In genomic region chr16:77434365-77435239, GRCh38 we compare ENCODE assay signal across 11 cellular contexts. TPM values are rescaled to one million over a fixed set of nuclear protein-coding genes. Genes with fewer than 3 reads are reported as not detected.
DNase-seq lines count a peak whose midpoint lies in the region; ATAC-seq and TF ChIP-seq lines count a peak whose summit lies in the region.
"Had no signal": no experiment of that assay in that cellular context is flagged by ENCODE, and none has a peak within 500 bp of the region (broad histone marks: within the 10 kb centered on the region; RNA-seq: fewer than 3 reads in every experiment).

ADAMTS18 (minus strand) TSS chr16:77435034; CDS start chr16:77434695, 339 bp downstream.

- H3K9me3 ChIP-seq in IMR-90 (ENCODE audit: control insufficient read depth, insufficient read depth, low read length) (no peaks in the 10 kb centered on the region), neural cell (ENCODE audit: low read length) (no peaks in the 10 kb centered on the region), OCI-LY7 (ENCODE audit: low read length) (no peaks in the 10 kb centered on the region), adrenal gland (replicated peaks in 1 of 3) (no peaks in the 10 kb centered on the region)
- H3K9me3 ChIP-seq in CD8-positive, alpha-beta memory T cell (ENCODE audit: low read length), result no peaks in the 10 kb centered on the region

- no peak within 1 kb of the TSS for H2BK20ac ChIP-seq in IMR-90 (ENCODE audit: low read depth, low read length)

- H3K79me1 ChIP-seq in IMR-90 (ENCODE audit: low read depth in 1 of 2, low read length in 2 of 2), result no peaks in the 10 kb centered on the region

- no peak within 1 kb of the TSS for H3K56ac ChIP-seq in IMR-90 (ENCODE audit: extremely low read depth, insufficient read depth, low read length)

- H4K20me1 ChIP-seq in IMR-90 (ENCODE audit: insufficient read depth, low read length) (no peaks in the 10 kb centered on the region), neural cell (ENCODE audit: insufficient read depth) (no peaks in the 10 kb centered on the region), OCI-LY7 (ENCODE audit: insufficient read depth, low read length) (no peaks in the 10 kb centered on the region)

- no peak within 1 kb of the TSS for H2BK5ac ChIP-seq in IMR-90 (ENCODE audit: low read depth, low read length, poor library complexity, severe bottlenecking)

- no peak within 1 kb of the TSS for H2AK9ac ChIP-seq in IMR-90 (replicated peaks; ENCODE audit: low read depth, low read length, poor library complexity)

- H2BK15ac ChIP-seq in IMR-90 (ENCODE audit: low read depth, low read length), result no peak within 1 kb of the TSS

- no peak within 1 kb of the TSS for H4K8ac ChIP-seq in IMR-90 (ENCODE audit: low read depth in 2 of 2, low read length in 2 of 2)

- H3K27ac Mint-ChIP-seq in CD8-positive, alpha-beta memory T cell, result no peak within 1 kb of the TSS
- H3K27ac Mint-ChIP-seq: T-helper 17 cell had no signal

- intact Hi-C loops in IMR-90 (cut with micrococcal nuclease) (loop anchor here (5.0 kb wide), 1 partner anchor 197 kb away; no protein-coding TSS in a partner anchor), OCI-LY7 (cut with micrococcal nuclease; ENCODE audit: unreplicated experiment) (loop anchor here (10.0 kb wide), 1 partner anchor 200 kb away; no protein-coding TSS in a partner anchor), adrenal gland (cut with DNase I) (no loop called here)

- H3K9me2 ChIP-seq in neural cell (ENCODE audit: insufficient read depth, low read length), result no peaks in the 10 kb centered on the region
- no peaks in the 10 kb centered on the region for H3K9me2 ChIP-seq in OCI-LY7 (ENCODE audit: insufficient read depth, low read length)

- no peak within 1 kb of the TSS for H3K14ac ChIP-seq in IMR-90 (replicated peaks; ENCODE audit: low read depth, low read length)

- no peaks in the 10 kb centered on the region for H3K4me1 ChIP-seq in IMR-90 (ENCODE audit: control insufficient read depth, insufficient read depth, low read length)
- no peaks in the 10 kb centered on the region for H3K4me1 ChIP-seq in OCI-LY7 (ENCODE audit: insufficient read depth, low read length, poor library complexity, severe bottlenecking)
- H3K4me1 ChIP-seq in adrenal gland (replicated peaks in 1 of 2), result no peaks in the 10 kb centered on the region
- no peaks in the 10 kb centered on the region for H3K4me1 ChIP-seq in CD8-positive, alpha-beta memory T cell (ENCODE audit: insufficient read depth, low read length)

- peaks cover 12% of the 10 kb centered on the region for H3K27me3 ChIP-seq in IMR-90 (ENCODE audit: control insufficient read depth, insufficient read depth, low read length)
- H3K27me3 ChIP-seq in neural cell (ENCODE audit: insufficient read depth, low read depth, low read length), result peaks cover 63% of the 10 kb centered on the region
- peaks cover 22% of the 10 kb centered on the region for H3K27me3 ChIP-seq in adrenal gland
- H3K27me3 ChIP-seq in CD8-positive, alpha-beta memory T cell (ENCODE audit: insufficient read depth, low read length, poor library complexity, severe bottlenecking), result no peaks in the 10 kb centered on the region

- TF ChIP-seq EP300 in neural cell (conservative IDR thresholded peaks at IDR 0.05; ENCODE audit: poor library complexity, severe bottlenecking), result peak; percentile 35

- WGBS in IMR-90 (ENCODE audit: extremely low coverage in 2 of 2, insufficient read length in 1 of 2), 2 experiments, result 2% methylated on average over 36 of the region's 102 CpGs; no CpG with 5 or more reads in 1 of the 2 experiments
- WGBS in adrenal gland, 4 donors, result 1 to 14% (median 1%) methylated on average over 1 to 100 of the region's 102 CpGs; no CpG with 5 or more reads in 1 of the 4 donors

- no peak within 1 kb of the TSS for H4K91ac ChIP-seq in IMR-90 (ENCODE audit: insufficient read depth, low read depth, low read length)

- DNase-seq in DMS79 treated with DMSO at 0.1 percent for 48 hours (lab: John Stamatoyannopoulos, UW) (peak; percentile 44), IMR-90 (no peak), ecto neural progenitor cell (ENCODE audit: low spot score) (peak; percentile 71), OCI-LY7 (ENCODE audit: low spot score) (no peak), adrenal gland (no peak)
- no peak for DNase-seq in CD8-positive, alpha-beta memory T cell
- DNase-seq: NCI-H226, T-helper 17 cell had no signal

- CTCF ChIA-PET in IMR-90 (lab: Yijun Ruan, JAX) (no interaction called here), OCI-LY7 (lab: Charles Lee; ENCODE audit: unreplicated experiment) (no interaction called here)
- CTCF ChIA-PET in CD8-positive, alpha-beta memory T cell (lab: Charles Lee), result no interaction called here

- H2AFZ ChIP-seq in IMR-90 (replicated peaks; ENCODE audit: low read length, poor library complexity), result peak within 1 kb of the TSS; percentile 21
- H2AFZ ChIP-seq in neural cell (ENCODE audit: low read depth, low read length), result no peak within 1 kb of the TSS
- no peak within 1 kb of the TSS for H2AFZ ChIP-seq in OCI-LY7 (ENCODE audit: low read length)

- TF ChIP-seq RAD21 in IMR-90 (IDR thresholded peaks at IDR 0.05; ENCODE audit: low read length), result no peak
- peak; percentile 64 for TF ChIP-seq RAD21 in neural cell (conservative IDR thresholded peaks at IDR 0.05)

- TF ChIP-seq CTCF in IMR-90 (conservative IDR thresholded peaks at IDR 0.05; ENCODE audit: low read depth, low read length), result no peak
- TF ChIP-seq CTCF in neural cell (IDR thresholded peaks at IDR 0.05; ENCODE audit: poor library complexity, severe bottlenecking), result peak; percentile 69
- TF ChIP-seq CTCF in OCI-LY7 (conservative IDR thresholded peaks at IDR 0.05; ENCODE audit: low read length), result no peak
- TF ChIP-seq CTCF in adrenal gland (IDR thresholded peaks at IDR 0.05), result no peak

- H3F3A ChIP-seq in neural cell (ENCODE audit: insufficient read depth, low read length, poor library complexity, severe bottlenecking), result no peaks in the 10 kb centered on the region

- H3K36me3 ChIP-seq in IMR-90 (ENCODE audit: control insufficient read depth, insufficient read depth, low read length) (no peaks in the 10 kb centered on the region), neural cell (ENCODE audit: insufficient read depth, low read length) (no peaks in the 10 kb centered on the region), OCI-LY7 (ENCODE audit: insufficient read depth, low read length) (no peaks in the 10 kb centered on the region), adrenal gland (replicated peaks in 1 of 2) (no peaks in the 10 kb centered on the region)
- H3K36me3 ChIP-seq in CD8-positive, alpha-beta memory T cell (ENCODE audit: insufficient read depth, low read length), result no peaks in the 10 kb centered on the region

- BruUV-seq in IMR-90 (replicated peaks; lab: Mats Ljungman, UMichigan) (no TSS peak), OCI-LY7 (replicated peaks; lab: Mats Ljungman, UMichigan) (no TSS peak)

- H3K4me1 Mint-ChIP-seq in CD8-positive, alpha-beta memory T cell, result no peaks in the 10 kb centered on the region
- H3K4me1 Mint-ChIP-seq: central memory CD8-positive, alpha-beta T cell; T-helper 17 cell had no signal

- H3K9me1 ChIP-seq in IMR-90 (ENCODE audit: insufficient read depth, low read length), result no peaks in the 10 kb centered on the region

- TF ChIP-seq POLR2A in IMR-90 (IDR thresholded peaks at IDR 0.05; ENCODE audit: low read depth, low read length) (no peak), adrenal gland (IDR thresholded peaks at IDR 0.05) (no peak)

- POLR2A ChIA-PET in IMR-90 (lab: Charles Lee; ENCODE audit: unreplicated experiment), result no interaction called here
- POLR2A ChIA-PET in OCI-LY7 (lab: Charles Lee), result interaction anchor here (1.6 kb wide), 1 partner anchor 11 kb away, joined by 4 read pairs; no protein-coding TSS in a partner anchor
- POLR2A ChIA-PET in CD8-positive, alpha-beta memory T cell (lab: Charles Lee), result no interaction called here

- no peak within 1 kb of the TSS for H2BK120ac ChIP-seq in IMR-90 (ENCODE audit: low read depth, low read length)

- no peak within 1 kb of the TSS for H3K27ac ChIP-seq in IMR-90 (ENCODE audit: insufficient read depth, low read length)
- no peak within 1 kb of the TSS for H3K27ac ChIP-seq in neural cell (ENCODE audit: low read length)
- no peak within 1 kb of the TSS for H3K27ac ChIP-seq in OCI-LY7 (ENCODE audit: low read depth, low read length, poor library complexity, severe bottlenecking)
- H3K27ac ChIP-seq in adrenal gland, result no peak within 1 kb of the TSS
- no peak within 1 kb of the TSS for H3K27ac ChIP-seq in CD8-positive, alpha-beta memory T cell (ENCODE audit: low read depth, low read length)

- H3K4me3 ChIP-seq in IMR-90 (ENCODE audit: insufficient read depth, low read depth, low read length) (no peak within 1 kb of the TSS), neural cell (ENCODE audit: low read length) (peak within 1 kb of the TSS; percentile 75), OCI-LY7 (ENCODE audit: low read depth, low read length, poor library complexity, severe bottlenecking) (no peak within 1 kb of the TSS), adrenal gland (no peak within 1 kb of the TSS)
- no peak within 1 kb of the TSS for H3K4me3 ChIP-seq in CD8-positive, alpha-beta memory T cell (ENCODE audit: low read length)

- ATAC-seq in IMR-90 (ENCODE audit: low read depth), result no peak
- ATAC-seq in HG02884 (IDR thresholded peaks at IDR 0.05; ENCODE audit: unreplicated experiment), result no peak
- ATAC-seq: T-helper 17 cell had no signal

- no peak within 1 kb of the TSS for H3K4ac ChIP-seq in IMR-90 (ENCODE audit: low read depth, low read length)

- dilution Hi-C loops in IMR-90 (cut with HindIII; ENCODE audit: low sequenced_read_pairs, unreplicated experiment), result no loop called here

- no peak within 1 kb of the TSS for H3K18ac ChIP-seq in IMR-90 (ENCODE audit: low read depth, low read length)

- no peaks in the 10 kb centered on the region for H3K36me3 Mint-ChIP-seq in CD8-positive, alpha-beta memory T cell

- H3K23ac ChIP-seq in IMR-90 (ENCODE audit: low read depth, low read length), result no peak within 1 kb of the TSS

- no peak within 1 kb of the TSS for H3K9ac ChIP-seq in IMR-90 (ENCODE audit: low read depth, low read length)
- H3K9ac ChIP-seq in neural cell (ENCODE audit: low read length), result peak within 1 kb of the TSS; percentile 52

- H4K5ac ChIP-seq in IMR-90 (ENCODE audit: low read depth, low read length), result no peak within 1 kb of the TSS

- no peak within 1 kb of the TSS for H3K4me2 ChIP-seq in IMR-90 (ENCODE audit: low read depth, low read length)
- H3K4me2 ChIP-seq in neural cell (ENCODE audit: low read length), result peak within 1 kb of the TSS; percentile 60
- no peak within 1 kb of the TSS for H3K4me2 ChIP-seq in OCI-LY7 (ENCODE audit: low read length)

- peaks cover 0 to 4% (median 0%) of the 10 kb centered on the region in 5 donors for H3K9me3 Mint-ChIP-seq in CD8-positive, alpha-beta memory T cell
- H3K9me3 Mint-ChIP-seq: central memory CD8-positive, alpha-beta T cell had no signal

- no peak within 1 kb of the TSS for H2AK5ac ChIP-seq in IMR-90 (ENCODE audit: low read depth, low read length)

- no peak within 1 kb of the TSS for H3K4me3 Mint-ChIP-seq in CD8-positive, alpha-beta memory T cell
- H3K4me3 Mint-ChIP-seq: central memory CD8-positive, alpha-beta T cell; T-helper 17 cell had no signal

- in situ Hi-C loops in IMR-90 (cut with MboI; ENCODE audit: low sequenced_read_pairs), result no loop called here

- H3K79me2 ChIP-seq in neural cell (replicated peaks; ENCODE audit: insufficient read depth, low read length) (no peaks in the 10 kb centered on the region), OCI-LY7 (ENCODE audit: insufficient read depth, low read depth, low read length) (no peaks in the 10 kb centered on the region)

- peaks cover 20 to 40% of the 10 kb centered on the region in 2 donors for H3K27me3 Mint-ChIP-seq in CD8-positive, alpha-beta memory T cell

RNA-seq across cellular contexts. Expression of gene ADAMTS18, which starts in this region (rescaled TPM):
- total RNA-seq in IMR-90 (2012; rRNA removed), result not detected in 2 replicates
- not detected in 2 replicates for polyA plus RNA-seq in IMR-90 (2012; rRNA removed)
- not detected in 2 replicates for polyA plus RNA-seq in IMR-90 (2012; cell fraction: cytosol; rRNA removed)
- not detected in 2 replicates for polyA plus RNA-seq in IMR-90 (2012; cell fraction: nucleus; rRNA removed; ENCODE audit: low replicate concordance)
- 0.68 and 1.3 TPM in 2 replicates for polyA plus RNA-seq in neural cell
- 1.5 and 1.9 TPM in 2 replicates for polyA minus RNA-seq in neural cell
- not detected in 2 replicates for total RNA-seq in OCI-LY7 (2014; rRNA removed; shearing (Covaris generic))
- total RNA-seq in OCI-LY7 (2022), result not detected in 2 replicates
- total RNA-seq in adrenal gland, result under 1 TPM in 1 of 8 donors, not detected in 7; 0.32 TPM
- polyA plus RNA-seq in adrenal gland, result under 1 TPM in 1 of 3 donors, not detected in 2; 0.10 TPM
- total RNA-seq in CD8-positive, alpha-beta memory T cell, result not detected
- polyA plus RNA-seq in CD8-positive, alpha-beta memory T cell, result not detected
- total RNA-seq: T-helper 17 cell had no signal

Comparison
In these comparisons a context has a peak if more than half of its experiments do, and no peak if none do; other contexts are left out.
1. DNase-seq: peak in DMS79 treated with DMSO at 0.1 percent for 48 hours (single experiment) and ecto neural progenitor cell (single experiment); none in IMR-90 (single experiment), OCI-LY7 (single experiment), adrenal gland (0 of 7) and CD8-positive, alpha-beta memory T cell (0 of 5).
2. intact Hi-C loops: an anchor here in IMR-90 (5.0 kb wide) and OCI-LY7 (10.0 kb wide); none called in adrenal gland.